21 cellular contexts compared by ENCODE assay signal in the genomic region with DNA sequence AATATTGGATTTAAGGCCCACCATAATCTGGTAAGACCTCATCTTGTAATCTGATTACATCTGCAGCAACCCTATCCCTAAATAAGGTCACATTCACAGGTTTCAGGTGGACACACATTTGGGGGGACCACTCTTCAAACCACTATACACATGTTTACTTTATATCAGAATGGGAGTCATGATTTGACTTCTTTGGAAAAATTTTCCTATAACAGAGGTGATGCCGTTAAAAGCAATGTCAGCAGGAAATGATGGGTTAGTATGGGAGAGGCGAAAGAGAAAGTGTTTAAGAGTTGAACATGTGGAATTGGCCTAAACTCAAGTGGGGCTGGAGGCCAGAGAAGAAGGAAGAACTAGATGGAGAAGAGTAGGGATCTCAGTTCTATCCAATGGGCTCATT.
"Had no signal": no experiment of that assay in that cellular context is flagged by ENCODE, and none has a peak within 500 bp of the region (broad histone marks: within the 10 kb centered on the region; RNA-seq: fewer than 3 reads in every experiment).

No MANE protein-coding gene starts in this region.

- H3K27ac Mint-ChIP-seq: IgD-negative memory B cell had no signal

- DNase-seq: KBM-7, MV-4-11, NCI-H1048, NCI-H1105, NCI-H1417, NCI-H1436 treated with DMSO at 0.1 percent for 48 hours, NCI-H1694, NCI-H187 treated with DMSO at 0.1 percent for 48 hours, NCI-H2029 treated with DMSO at 0.1 percent for 48 hours, NCI-H2171 treated with DMSO at 0.1 percent for 48 hours, NCI-H345, NCI-H446 treated with DMSO at 0.1 percent for 48 hours, NCI-H510A treated with DMSO at 0.1 percent for 48 hours, NCI-H526, Right ventricle myocardium superior, RPMI8226, SIG-M5 had no signal

- H3K4me1 ChIP-seq: SJSA1 had no signal

- H3K36me3 Mint-ChIP-seq: IgD-negative memory B cell had no signal

- H3K9me3 ChIP-seq: SJSA1 had no signal

- H3K4me3 ChIP-seq: SJSA1, SK-N-MC had no signal

- H3K27me3 ChIP-seq: SJSA1 had no signal

- H3K27ac ChIP-seq: SJSA1, SK-N-MC had no signal

- H3K36me3 ChIP-seq: SJSA1 had no signal

- H3K4me3 Mint-ChIP-seq: IgD-negative memory B cell had no signal

- FAIRE-seq: RCC 7860 had no signal
